7 cellular contexts compared by ENCODE assay signal in genomic region chr14:51776102-51776894, GRCh38.
A peak's percentile ranks its signal among the peaks of the same experiment; 100 is the strongest.
DNase-seq lines count a peak whose midpoint lies in the region; ATAC-seq and TF ChIP-seq lines count a peak whose summit lies in the region.

No MANE protein-coding gene starts in this region.

- H3K9ac ChIP-seq in PC-3 (ENCODE audit: low read length): peak overlapping the region; percentile 19; the same call in 1 of the 2 replicates

- no peaks in the 10 kb centered on the region for H3F3A ChIP-seq in PC-3 (ENCODE audit: low read length, unreplicated experiment)

- peak overlapping the region; percentile 45; the same call in 1 of the 2 replicates for H3K27ac ChIP-seq in PC-3 (ENCODE audit: low read length)
- H3K27ac ChIP-seq in right atrium auricular region: no peak overlapping the region

- H3K79me2 ChIP-seq in PC-3 (ENCODE audit: low read length): no peaks in the 10 kb centered on the region

- peak; percentile 80 for DNase-seq in ELR (ENCODE audit: low read depth)
- peak; percentile 33 for DNase-seq in HS-5 (ENCODE audit: low read depth)
- peak; percentile 82 for DNase-seq in PC-3
- DNase-seq in amygdala (lab: John Stamatoyannopoulos, UW): peak in 46 of 56 donors; percentile 2 to 63 (median 20)
- DNase-seq in right atrium auricular region (ENCODE audit: low spot score): peak; percentile 64
- peak; percentile 18 for DNase-seq in putamen (ENCODE audit: low spot score)
- no peak for DNase-seq in NCI-H2029 treated with DMSO at 0.1 percent for 48 hours (lab: John Stamatoyannopoulos, UW)

- H3K9me3 ChIP-seq in PC-3 (ENCODE audit: low read length): no peaks in the 10 kb centered on the region
- H3K9me3 ChIP-seq in right atrium auricular region: no peaks in the 10 kb centered on the region

- H3K4me2 ChIP-seq in PC-3 (ENCODE audit: low read length): peak overlapping the region; percentile 96

- POLR2A ChIA-PET in PC-3 (lab: Charles Lee; ENCODE audit: unreplicated experiment): interaction anchor here (0.6 to 0.7 kb wide), 3 partner anchors 243 to 407 kb away, joined by 3 to 5 read pairs (median 4); no protein-coding TSS in a partner anchor

- intact Hi-C loops in PC-3 (cut with micrococcal nuclease): loop anchor here (1.0 to 10.0 kb wide), 8 partner anchors 65 to 621 kb away; no protein-coding TSS in a partner anchor

- no peaks in the 10 kb centered on the region for H3K9me2 ChIP-seq in PC-3 (replicated peaks; ENCODE audit: low read length)

- H3K4me3 ChIP-seq in PC-3 (ENCODE audit: low read length): peak overlapping the region; percentile 73
- peak overlapping the region in 1 of 2 donors; percentile 14 for H3K4me3 ChIP-seq in right atrium auricular region

- H3K4me1 ChIP-seq in PC-3 (ENCODE audit: insufficient read depth, low read length): peaks cover 8% of the 10 kb centered on the region; the same call in 1 of the 2 replicates
- peaks cover 0 to 10% of the 10 kb centered on the region in 2 donors for H3K4me1 ChIP-seq in right atrium auricular region

- BruUV-seq in PC-3 (replicated peaks; lab: Mats Ljungman, UMichigan): no TSS peak

- H4K20me1 ChIP-seq in PC-3 (ENCODE audit: low read length): no peaks in the 10 kb centered on the region

- H3K36me3 ChIP-seq in PC-3 (ENCODE audit: low read depth, low read length) (no peaks in the 10 kb centered on the region), right atrium auricular region (no peaks in the 10 kb centered on the region)

- ATAC-seq in PC-3: peak; percentile 73

- CTCF ChIA-PET in PC-3 (lab: Charles Lee): interaction anchor here (0.6 to 3.6 kb wide), 14 partner anchors 24 to 493 kb away, joined by 3 to 37 read pairs (median 4); partner anchors contain the start of gene FRMD6

- TF ChIP-seq CTCF in PC-3 (conservative IDR thresholded peaks at IDR 0.05; ENCODE audit: low read depth, low read length) (peak; percentile 97), right atrium auricular region (IDR thresholded peaks at IDR 0.05) (peak; percentile 36 to 72)

- peak overlapping the region; percentile 98 for H2AFZ ChIP-seq in PC-3 (ENCODE audit: low read length)

- no peaks in the 10 kb centered on the region for H3K27me3 ChIP-seq in PC-3 (ENCODE audit: low read length)
- H3K27me3 ChIP-seq in right atrium auricular region: no peaks in the 10 kb centered on the region
